In the genomic region with DNA sequence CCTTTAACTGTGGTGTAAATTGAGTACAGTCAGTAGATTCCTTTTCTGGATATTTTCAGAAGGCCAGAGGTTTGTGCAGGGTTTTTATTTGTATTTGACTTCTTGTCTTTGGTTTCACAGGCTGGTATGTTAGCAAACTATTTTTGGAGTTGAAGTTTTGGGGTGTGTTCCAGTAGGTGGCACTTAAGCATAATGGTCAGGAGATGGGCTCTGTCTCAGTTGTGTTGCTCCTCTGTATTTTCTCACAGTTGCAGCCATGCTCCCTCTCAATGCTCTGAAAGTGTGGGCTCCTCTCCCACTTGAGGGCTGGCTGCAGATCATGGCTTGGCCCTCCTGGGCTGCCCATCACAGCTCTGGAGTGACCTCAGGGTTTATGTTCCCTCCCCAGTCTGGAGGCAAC, we compare ENCODE assay signal across 27 cellular contexts.
A peak's percentile ranks its signal among the peaks of the same experiment; 100 is the strongest.
DNase-seq lines count a peak whose midpoint lies in the region; ATAC-seq and TF ChIP-seq lines count a peak whose summit lies in the region.
"Had no signal": no experiment of that assay in that cellular context is flagged by ENCODE, and none has a peak within 500 bp of the region (broad histone marks: within the 10 kb centered on the region; RNA-seq: fewer than 3 reads in every experiment).

No MANE protein-coding gene starts in this region.

- peak; percentile 63 for ATAC-seq in Right ventricle myocardium inferior
- ATAC-seq in stimulated activated naive B cell treated with anti-CD40 and anti-IgM and Interleukin-4, amounts not matched to agents 10 μg/mL and 1 μg/mL and 100 μg/mL, for 72 hours (replicated peaks), result no peak
- ATAC-seq: CD8-positive, alpha-beta T cell; GM12878; GM23338; K562 had no signal

- H3K18ac ChIP-seq in neuronal stem cell (ENCODE audit: low read length), result peak overlapping the region; percentile 79

- H4K91ac ChIP-seq in neuronal stem cell (ENCODE audit: low read depth, low read length, poor library complexity), result no peak overlapping the region

- H2AK5ac ChIP-seq in neuronal stem cell (ENCODE audit: low read depth, low read length), result peak overlapping the region; percentile 4

- H2BK15ac ChIP-seq in neuronal stem cell (ENCODE audit: low read length), result no peak overlapping the region

- peaks cover 26% of the 10 kb centered on the region for H3K9me3 Mint-ChIP-seq in dendritic cell treated with granulocyte-macrophage colony-stimulating factor and Interleukin-4, amounts not matched to agents 40 ng/mL and 50 ng/mL, for 4 days
- H3K9me3 Mint-ChIP-seq in stimulated activated naive B cell treated with anti-CD40 and anti-IgM and Interleukin-4, amounts not matched to agents 10 μg/mL and 1 μg/mL and 100 μg/mL, for 72 hours, result peaks cover 0 to 1% of the 10 kb centered on the region in 2 donors
- H3K9me3 Mint-ChIP-seq: CD8-positive, alpha-beta T cell had no signal

- H3K27me3 ChIP-seq in OCI-LY1 (ENCODE audit: insufficient read depth, low read length) (no peaks in the 10 kb centered on the region), neuronal stem cell (ENCODE audit: control insufficient read depth in 3 of 3, insufficient read depth in 3 of 3, low read depth in 1 of 3, low read length in 3 of 3) (no peaks in the 10 kb centered on the region)
- H3K27me3 ChIP-seq: MG63, SJCRH30 had no signal

- no peak overlapping the region for H3K14ac ChIP-seq in neuronal stem cell (ENCODE audit: low read length)

- H3K4me3 ChIP-seq in OCI-LY1 (ENCODE audit: low read depth, low read length, poor library complexity, severe bottlenecking) (no peak overlapping the region), neuronal stem cell (ENCODE audit: low read length in 2 of 2) (no peak overlapping the region)
- H3K4me3 ChIP-seq: GM12878, GM23338, HAP-1, K562, MG63, SJCRH30 had no signal

- peak; percentile 25; the same call in 1 of the 2 replicates for TF ChIP-seq CTCF in OCI-LY1 (IDR thresholded peaks at IDR 0.05; ENCODE audit: low read length)

- H3K4me1 ChIP-seq in OCI-LY1 (ENCODE audit: insufficient read depth, low read length, severe bottlenecking), result peaks cover 41% of the 10 kb centered on the region
- H3K4me1 ChIP-seq in neuronal stem cell (ENCODE audit: control insufficient read depth in 2 of 2, insufficient read depth in 1 of 2, low read depth in 1 of 2, low read length in 2 of 2), result no peaks in the 10 kb centered on the region
- H3K4me1 ChIP-seq: Caco-2, HAP-1, SJCRH30 had no signal

- H4K20me1 ChIP-seq in OCI-LY1 (ENCODE audit: insufficient read depth, low read length), result no peaks in the 10 kb centered on the region

- H3K4me1 Mint-ChIP-seq in dendritic cell treated with granulocyte-macrophage colony-stimulating factor and Interleukin-4, amounts not matched to agents 40 ng/mL and 50 ng/mL, for 4 days (ENCODE audit: low read depth), result peaks cover 25% of the 10 kb centered on the region
- no peaks in the 10 kb centered on the region for H3K4me1 Mint-ChIP-seq in stimulated activated naive B cell treated with anti-CD40 and anti-IgM and Interleukin-4, amounts not matched to agents 10 μg/mL and 1 μg/mL and 100 μg/mL, for 72 hours
- H3K4me1 Mint-ChIP-seq: B cell, GM23338 had no signal

- H3K79me2 ChIP-seq in OCI-LY1 (ENCODE audit: insufficient read depth, low read length), result no peaks in the 10 kb centered on the region

- H3K27me3 Mint-ChIP-seq in dendritic cell treated with granulocyte-macrophage colony-stimulating factor and Interleukin-4, amounts not matched to agents 40 ng/mL and 50 ng/mL, for 4 days, result peaks cover 3% of the 10 kb centered on the region
- H3K27me3 Mint-ChIP-seq in stimulated activated naive B cell treated with anti-CD40 and anti-IgM and Interleukin-4, amounts not matched to agents 10 μg/mL and 1 μg/mL and 100 μg/mL, for 72 hours, result peaks cover 4 to 12% of the 10 kb centered on the region in 2 donors
- H3K27me3 Mint-ChIP-seq: B cell had no signal

- no peak overlapping the region for H3K4ac ChIP-seq in neuronal stem cell (ENCODE audit: low read length)

- no peak overlapping the region for H3K4me3 Mint-ChIP-seq in dendritic cell treated with granulocyte-macrophage colony-stimulating factor and Interleukin-4, amounts not matched to agents 40 ng/mL and 50 ng/mL, for 4 days
- H3K4me3 Mint-ChIP-seq in stimulated activated naive B cell treated with anti-CD40 and anti-IgM and Interleukin-4, amounts not matched to agents 10 μg/mL and 1 μg/mL and 100 μg/mL, for 72 hours, result no peak overlapping the region
- H3K4me3 Mint-ChIP-seq: B cell; CD8-positive, alpha-beta T cell; GM23338; HFFc6 had no signal

- H3K36me3 Mint-ChIP-seq in dendritic cell treated with granulocyte-macrophage colony-stimulating factor and Interleukin-4, amounts not matched to agents 40 ng/mL and 50 ng/mL, for 4 days (ENCODE audit: low read depth), result no peaks in the 10 kb centered on the region
- no peaks in the 10 kb centered on the region for H3K36me3 Mint-ChIP-seq in stimulated activated naive B cell treated with anti-CD40 and anti-IgM and Interleukin-4, amounts not matched to agents 10 μg/mL and 1 μg/mL and 100 μg/mL, for 72 hours
- H3K36me3 Mint-ChIP-seq: CD8-positive, alpha-beta T cell had no signal

- H3K27ac ChIP-seq in OCI-LY1 (ENCODE audit: low read depth, low read length, poor library complexity, severe bottlenecking) (peak overlapping the region; percentile 36), neuronal stem cell (replicated peaks; ENCODE audit: low read length) (no peak overlapping the region)
- H3K27ac ChIP-seq: 22Rv1, C4-2B, SJCRH30 had no signal

- no peak overlapping the region for H3K23ac ChIP-seq in neuronal stem cell (ENCODE audit: low read depth, low read length, poor library complexity)

- peak overlapping the region; percentile 88 for H2BK12ac ChIP-seq in neuronal stem cell (ENCODE audit: low read length)

- H3K9me3 ChIP-seq in OCI-LY1 (ENCODE audit: low read length) (peaks cover 2% of the 10 kb centered on the region; the same call in 1 of the 2 replicates), neuronal stem cell (replicated peaks in 1 of 2; ENCODE audit: control insufficient read depth in 2 of 2, insufficient read depth in 1 of 2, low read depth in 1 of 2, low read length in 2 of 2) (no peaks in the 10 kb centered on the region)
- H3K9me3 ChIP-seq: Caco-2, HAP-1, MG63, SJCRH30 had no signal

- H3K79me1 ChIP-seq in neuronal stem cell (ENCODE audit: low read depth, low read length), result no peaks in the 10 kb centered on the region

- no peak overlapping the region; the same call in 1 of the 2 replicates for H3K9ac ChIP-seq in OCI-LY1 (ENCODE audit: low read length)
- no peak overlapping the region for H3K9ac ChIP-seq in neuronal stem cell (ENCODE audit: low read depth, low read length, poor library complexity)

- H3F3A ChIP-seq in OCI-LY1 (ENCODE audit: insufficient read depth, low read length), result no peaks in the 10 kb centered on the region

- H3K4me2 ChIP-seq in OCI-LY1 (ENCODE audit: low read length) (no peak overlapping the region), neuronal stem cell (ENCODE audit: insufficient read depth, low read length, poor library complexity, severe bottlenecking) (no peak overlapping the region)
- H3K4me2 ChIP-seq: GM23338 had no signal

- intact Hi-C loops in Right ventricle myocardium inferior (cut with DNase I), result loop anchor here (5.0 kb wide), 1 partner anchor 234 kb away; no protein-coding TSS in a partner anchor
- intact Hi-C loops in cardiac septum (cut with DNase I), result loop anchor here (5.0 kb wide), 1 partner anchor 244 kb away; no protein-coding TSS in a partner anchor
- intact Hi-C loops in dendritic cell treated with granulocyte-macrophage colony-stimulating factor and Interleukin-4, amounts not matched to agents 40 ng/mL and 50 ng/mL, for 4 days (cut with micrococcal nuclease), result no loop called here

- peak overlapping the region; percentile 55 for H3K27ac Mint-ChIP-seq in dendritic cell treated with granulocyte-macrophage colony-stimulating factor and Interleukin-4, amounts not matched to agents 40 ng/mL and 50 ng/mL, for 4 days
- no peak overlapping the region for H3K27ac Mint-ChIP-seq in stimulated activated naive B cell treated with anti-CD40 and anti-IgM and Interleukin-4, amounts not matched to agents 10 μg/mL and 1 μg/mL and 100 μg/mL, for 72 hours
- H3K27ac Mint-ChIP-seq: B cell; CD8-positive, alpha-beta T cell; GM23338; HFFc6 had no signal

- DNase-seq in Right ventricle myocardium inferior (ENCODE audit: missing footprints) (no peak), cardiac septum (ENCODE audit: low spot score) (no peak), neuronal stem cell (ENCODE audit: low spot score) (no peak), mucosa of gallbladder (ENCODE audit: low spot score) (no peak), NCI-H82 (lab: John Stamatoyannopoulos, UW) (no peak)
- no peak for DNase-seq in stimulated activated naive B cell treated with anti-CD40 and anti-IgM and Interleukin-4, amounts not matched to agents 10 μg/mL and 1 μg/mL and 100 μg/mL, for 72 hours
- DNase-seq: Caco-2; CD8-positive, alpha-beta T cell; DMS 273 treated with DMSO at 0.1 percent for 48 hours; DMS79; EL; GDM1; HFFc6; MG63; NCI-H2081; NCI-H2227 treated with DMSO at 0.1 percent for 48 hours; NCI-H526 treated with DMSO at 0.1 percent for 48 hours; SJCRH30 had no signal

- H2AFZ ChIP-seq in OCI-LY1 (ENCODE audit: low read length), result no peak overlapping the region
- H2AFZ ChIP-seq in neuronal stem cell (ENCODE audit: low read length), result no peak overlapping the region
- H2AFZ ChIP-seq: GM23338 had no signal

- H4K8ac ChIP-seq in neuronal stem cell (ENCODE audit: low read depth, low read length), result no peak overlapping the region

- peaks cover 4% of the 10 kb centered on the region; the same call in 1 of the 2 replicates for H3K36me3 ChIP-seq in OCI-LY1 (ENCODE audit: insufficient read depth, low read length)
- H3K36me3 ChIP-seq in neuronal stem cell (replicated peaks in 1 of 2; ENCODE audit: control insufficient read depth in 2 of 2, insufficient read depth in 2 of 2, low read length in 2 of 2), result no peaks in the 10 kb centered on the region
- H3K36me3 ChIP-seq: HAP-1, MG63, SJCRH30 had no signal

- H2BK120ac ChIP-seq in neuronal stem cell (ENCODE audit: low read depth, low read length), result no peak overlapping the region

- H2BK5ac ChIP-seq in neuronal stem cell (ENCODE audit: low read length), result no peak overlapping the region

- H3K9me2 ChIP-seq in OCI-LY1 (ENCODE audit: low read depth, low read length), result no peaks in the 10 kb centered on the region
